11 cellular contexts compared by ENCODE assay signal in the genomic region with DNA sequence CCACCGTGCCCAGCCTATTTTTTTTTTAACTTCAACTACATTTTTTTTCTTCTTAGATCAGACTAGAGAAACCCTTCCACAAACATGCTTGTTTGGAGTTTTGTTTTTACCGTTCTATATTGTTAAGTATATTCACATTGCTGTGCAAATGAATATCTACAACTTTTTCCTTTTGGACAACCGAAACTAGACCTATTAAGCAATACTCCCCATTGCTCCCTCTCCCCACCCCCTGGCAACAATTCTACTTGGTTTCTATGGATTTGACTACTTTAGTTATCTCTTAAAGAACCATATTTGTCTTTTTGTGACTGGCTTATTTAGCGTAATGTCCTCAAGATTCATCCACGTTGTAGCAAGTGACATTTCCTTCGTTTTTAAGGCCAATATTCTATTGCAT. TPM values are rescaled to one million over a fixed set of nuclear protein-coding genes. Genes with fewer than 3 reads are reported as not detected.
"Had no signal": no experiment of that assay in that cellular context is flagged by ENCODE, and none has a peak within 500 bp of the region (broad histone marks: within the 10 kb centered on the region; RNA-seq: fewer than 3 reads in every experiment).

No MANE protein-coding gene starts in this region.

- ATAC-seq: HCT116 had no signal

- H3K4me3 ChIP-seq: GM23248, HAP-1 had no signal

- H3K27ac ChIP-seq: GM23248, HL-60 had no signal

- H2AFZ ChIP-seq: GM23248 had no signal

- H3K9ac ChIP-seq: GM23248 had no signal

- H3K36me3 ChIP-seq: HAP-1 had no signal

- H3K9me3 ChIP-seq: HAP-1 had no signal

- DNase-seq: GM23248, GOT3, H7, HFFc6, IMR-90, KBM-7 had no signal

RNA-seq across cellular contexts. Expression of gene REN, which starts 33.4 kb away (rescaled TPM):
- total RNA-seq: GM23248, H4, H7, HT1080 had no signal
- polyA plus RNA-seq: GM23248 had no signal
